Comparison of ENCODE assay signal across 1 cellular context in the genomic region with DNA sequence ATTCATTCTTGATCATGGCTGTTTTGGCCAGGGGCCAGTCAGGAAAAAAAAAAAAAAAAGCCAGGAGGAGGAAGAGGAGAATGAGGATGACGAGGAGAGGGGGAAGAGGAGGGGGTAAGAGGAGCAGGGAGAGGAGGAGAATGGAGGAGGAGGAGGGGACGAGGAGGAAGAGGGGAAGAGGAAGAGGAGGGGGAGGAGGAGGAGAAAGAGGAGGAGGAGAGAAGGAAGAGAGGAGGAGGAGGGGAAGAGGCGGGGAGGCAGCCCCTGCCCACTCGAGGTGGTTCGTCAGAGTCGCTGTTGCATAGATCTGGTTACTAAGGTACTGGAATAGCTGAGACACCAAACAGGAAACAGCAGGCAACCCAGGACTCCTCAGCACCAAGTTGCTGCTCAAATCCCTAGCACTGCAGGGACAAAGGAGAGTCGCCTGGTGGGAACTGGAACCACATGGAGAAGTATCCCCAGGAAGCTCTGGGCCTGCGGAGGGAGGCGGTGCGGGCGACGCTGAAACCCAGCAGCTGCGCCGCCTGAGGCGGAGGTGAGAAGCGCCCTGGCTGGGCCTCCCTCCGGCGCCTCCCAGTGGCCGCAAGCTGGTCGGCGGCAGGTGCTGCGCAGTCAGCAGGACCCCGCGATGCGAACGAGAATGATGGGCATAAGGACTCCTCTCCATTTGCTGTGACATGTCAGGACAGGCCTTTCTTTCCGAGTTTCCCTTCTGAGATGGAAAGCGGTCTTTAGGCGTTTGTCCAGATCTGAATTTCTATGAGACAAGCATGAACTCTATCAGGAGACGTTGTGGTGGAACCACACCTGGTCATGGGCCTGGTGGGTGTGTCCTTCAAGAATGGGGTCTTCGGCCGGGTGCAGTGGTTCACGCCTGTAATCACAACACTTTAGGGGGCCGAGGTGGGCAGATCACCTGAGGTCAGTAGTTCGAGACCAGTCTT.
TF ChIP-seq lines count a peak whose summit lies in the region.

No MANE protein-coding gene starts in this region.

TF ChIP-seq in K562, 482 proteins besides CTCF, POLR2A, EP300 and RAD21 (continued from another document and continues in another):
- TF ChIP-seq FOXK1 (CRISPR knock-in tag; IDR thresholded peaks at IDR 0.05; ENCODE audit: borderline replicate concordance) (no peak), GABPB1 (CRISPR knock-in tag; IDR thresholded peaks at IDR 0.05) (no peak), ZC3H4 (CRISPR knock-in tag; IDR thresholded peaks at IDR 0.05; ENCODE audit: borderline replicate concordance) (no peak), TGIF2 (CRISPR knock-in tag; IDR thresholded peaks at IDR 0.05) (0 out of 2 replicates have a peak, but pooled peaks have one; percentile 49), DIDO1 (tag; IDR thresholded peaks at IDR 0.05; ENCODE audit: low read depth) (0 out of 2 replicates have a peak, but pooled peaks have one; percentile 29), ZNF263 (CRISPR knock-in tag; IDR thresholded peaks at IDR 0.05; ENCODE audit: borderline replicate concordance) (peak; percentile 30; the same call in 1 of the 2 replicates), ZBED1 (IDR thresholded peaks at IDR 0.05) (0 out of 2 replicates have a peak, but pooled peaks have one; percentile 17), OTX1 (CRISPR knock-in tag; IDR thresholded peaks at IDR 0.05) (no peak), CEBPG (CRISPR knock-in tag; IDR thresholded peaks at IDR 0.05) (no peak), CEBPG (tag; conservative IDR thresholded peaks at IDR 0.05 in 1 of 2, IDR thresholded peaks at IDR 0.05 in 1 of 2) (no peak), ZNF232 (CRISPR knock-in tag; IDR thresholded peaks at IDR 0.05) (no peak), RBBP5 (IDR thresholded peaks at IDR 0.05; ENCODE audit: borderline replicate concordance, insufficient read depth, low read length, poor library complexity, severe bottlenecking) (peak; percentile 54), ZBTB7A (IDR thresholded peaks at IDR 0.05; ENCODE audit: borderline replicate concordance, control insufficient read depth, low read depth, low read length) (peak; percentile 53; the same call in 1 of the 2 replicates), CHD2 (IDR thresholded peaks at IDR 0.05; ENCODE audit: low read depth, low read length) (no peak), MAZ (CRISPR knock-in tag; conservative IDR thresholded peaks at IDR 0.05 in 1 of 2, IDR thresholded peaks at IDR 0.05 in 1 of 2) (peak; percentile 72 to 74), XRCC3 (IDR thresholded peaks at IDR 0.05) (no peak), FOXK2 (conservative IDR thresholded peaks at IDR 0.05 in 1 of 2, IDR thresholded peaks at IDR 0.05 in 1 of 2; ENCODE audit: low read depth in 2 of 2) (0 out of 4 replicates have a peak, but pooled peaks of 1 of the 2 experiments have one; percentile 25), XRCC5 (IDR thresholded peaks at IDR 0.05; ENCODE audit: low read depth, low read length) (peak; percentile 92), MEF2D (tag; conservative IDR thresholded peaks at IDR 0.05; ENCODE audit: low read depth) (no peak), KLF6 (CRISPR knock-in tag; IDR thresholded peaks at IDR 0.05; ENCODE audit: borderline replicate concordance) (no peak), HLTF (IDR thresholded peaks at IDR 0.05) (peak; percentile 41; the same call in 1 of the 2 replicates), ZNF197 (CRISPR knock-in tag; IDR thresholded peaks at IDR 0.05; ENCODE audit: low read depth) (no peak), SAFB2 (IDR thresholded peaks at IDR 0.05; ENCODE audit: borderline replicate concordance, low read depth, low read length, severe bottlenecking) (no peak), ZNF24 (IDR thresholded peaks at IDR 0.05) (peak; percentile 44; the same call in 1 of the 2 replicates), CEBPB (tag; IDR thresholded peaks at IDR 0.05) (no peak), ZSCAN32 (CRISPR knock-in tag; IDR thresholded peaks at IDR 0.05) (no peak), TRIM24 (IDR thresholded peaks at IDR 0.05) (0 out of 4 replicates have a peak, but pooled peaks of 1 of the 2 experiments have one; percentile 22), SMC3 (conservative IDR thresholded peaks at IDR 0.05; ENCODE audit: insufficient read depth, low read depth, low read length) (peak; percentile 98), MED1 (CRISPR knock-in tag; IDR thresholded peaks at IDR 0.05; ENCODE audit: borderline replicate concordance) (no peak), TBL1XR1 (IDR thresholded peaks at IDR 0.05; ENCODE audit: low read length in 2 of 2) (no peak), ZFX (CRISPR knock-in tag; IDR thresholded peaks at IDR 0.05) (peak; percentile 38)
- TF ChIP-seq, protein P1, sequence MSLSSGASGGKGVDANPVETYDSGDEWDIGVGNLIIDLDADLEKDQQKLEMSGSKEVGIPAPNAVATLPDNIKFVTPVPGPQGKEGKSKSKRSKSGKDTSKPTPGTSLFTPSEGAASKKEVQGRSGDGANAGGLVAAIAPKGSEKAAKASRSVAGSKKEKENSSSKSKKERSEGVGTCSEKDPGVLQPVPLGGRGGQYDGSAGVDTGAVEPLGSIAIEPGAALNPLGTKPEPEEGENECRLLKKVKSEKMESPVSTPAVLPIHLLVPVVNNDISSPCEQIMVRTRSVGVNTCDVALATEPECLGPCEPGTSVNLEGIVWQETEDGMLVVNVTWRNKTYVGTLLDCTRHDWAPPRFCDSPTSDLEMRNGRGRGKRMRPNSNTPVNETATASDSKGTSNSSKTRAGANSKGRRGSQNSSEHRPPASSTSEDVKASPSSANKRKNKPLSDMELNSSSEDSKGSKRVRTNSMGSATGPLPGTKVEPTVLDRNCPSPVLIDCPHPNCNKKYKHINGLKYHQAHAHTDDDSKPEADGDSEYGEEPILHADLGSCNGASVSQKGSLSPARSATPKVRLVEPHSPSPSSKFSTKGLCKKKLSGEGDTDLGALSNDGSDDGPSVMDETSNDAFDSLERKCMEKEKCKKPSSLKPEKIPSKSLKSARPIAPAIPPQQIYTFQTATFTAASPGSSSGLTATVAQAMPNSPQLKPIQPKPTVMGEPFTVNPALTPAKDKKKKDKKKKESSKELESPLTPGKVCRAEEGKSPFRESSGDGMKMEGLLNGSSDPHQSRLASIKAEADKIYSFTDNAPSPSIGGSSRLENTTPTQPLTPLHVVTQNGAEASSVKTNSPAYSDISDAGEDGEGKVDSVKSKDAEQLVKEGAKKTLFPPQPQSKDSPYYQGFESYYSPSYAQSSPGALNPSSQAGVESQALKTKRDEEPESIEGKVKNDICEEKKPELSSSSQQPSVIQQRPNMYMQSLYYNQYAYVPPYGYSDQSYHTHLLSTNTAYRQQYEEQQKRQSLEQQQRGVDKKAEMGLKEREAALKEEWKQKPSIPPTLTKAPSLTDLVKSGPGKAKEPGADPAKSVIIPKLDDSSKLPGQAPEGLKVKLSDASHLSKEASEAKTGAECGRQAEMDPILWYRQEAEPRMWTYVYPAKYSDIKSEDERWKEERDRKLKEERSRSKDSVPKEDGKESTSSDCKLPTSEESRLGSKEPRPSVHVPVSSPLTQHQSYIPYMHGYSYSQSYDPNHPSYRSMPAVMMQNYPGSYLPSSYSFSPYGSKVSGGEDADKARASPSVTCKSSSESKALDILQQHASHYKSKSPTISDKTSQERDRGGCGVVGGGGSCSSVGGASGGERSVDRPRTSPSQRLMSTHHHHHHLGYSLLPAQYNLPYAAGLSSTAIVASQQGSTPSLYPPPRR (CRISPR knock-in tag; IDR thresholded peaks at IDR 0.05; ENCODE audit: borderline replicate concordance): no peak
- TF ChIP-seq, protein P2, sequence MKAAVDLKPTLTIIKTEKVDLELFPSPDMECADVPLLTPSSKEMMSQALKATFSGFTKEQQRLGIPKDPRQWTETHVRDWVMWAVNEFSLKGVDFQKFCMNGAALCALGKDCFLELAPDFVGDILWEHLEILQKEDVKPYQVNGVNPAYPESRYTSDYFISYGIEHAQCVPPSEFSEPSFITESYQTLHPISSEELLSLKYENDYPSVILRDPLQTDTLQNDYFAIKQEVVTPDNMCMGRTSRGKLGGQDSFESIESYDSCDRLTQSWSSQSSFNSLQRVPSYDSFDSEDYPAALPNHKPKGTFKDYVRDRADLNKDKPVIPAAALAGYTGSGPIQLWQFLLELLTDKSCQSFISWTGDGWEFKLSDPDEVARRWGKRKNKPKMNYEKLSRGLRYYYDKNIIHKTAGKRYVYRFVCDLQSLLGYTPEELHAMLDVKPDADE (conservative IDR thresholded peaks at IDR 0.05; ENCODE audit: control insufficient read depth, low read depth, low read length): peak; percentile 58; the same call in 1 of the 2 replicates
- TF ChIP-seq, protein P3, sequence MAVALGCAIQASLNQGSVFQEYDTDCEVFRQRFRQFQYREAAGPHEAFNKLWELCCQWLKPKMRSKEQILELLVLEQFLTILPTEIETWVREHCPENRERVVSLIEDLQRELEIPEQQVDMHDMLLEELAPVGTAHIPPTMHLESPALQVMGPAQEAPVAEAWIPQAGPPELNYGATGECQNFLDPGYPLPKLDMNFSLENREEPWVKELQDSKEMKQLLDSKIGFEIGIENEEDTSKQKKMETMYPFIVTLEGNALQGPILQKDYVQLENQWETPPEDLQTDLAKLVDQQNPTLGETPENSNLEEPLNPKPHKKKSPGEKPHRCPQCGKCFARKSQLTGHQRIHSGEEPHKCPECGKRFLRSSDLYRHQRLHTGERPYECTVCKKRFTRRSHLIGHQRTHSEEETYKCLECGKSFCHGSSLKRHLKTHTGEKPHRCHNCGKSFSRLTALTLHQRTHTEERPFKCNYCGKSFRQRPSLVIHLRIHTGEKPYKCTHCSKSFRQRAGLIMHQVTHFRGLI (CRISPR knock-in tag; IDR thresholded peaks at IDR 0.05): no peak
- TF ChIP-seq, protein P4, sequence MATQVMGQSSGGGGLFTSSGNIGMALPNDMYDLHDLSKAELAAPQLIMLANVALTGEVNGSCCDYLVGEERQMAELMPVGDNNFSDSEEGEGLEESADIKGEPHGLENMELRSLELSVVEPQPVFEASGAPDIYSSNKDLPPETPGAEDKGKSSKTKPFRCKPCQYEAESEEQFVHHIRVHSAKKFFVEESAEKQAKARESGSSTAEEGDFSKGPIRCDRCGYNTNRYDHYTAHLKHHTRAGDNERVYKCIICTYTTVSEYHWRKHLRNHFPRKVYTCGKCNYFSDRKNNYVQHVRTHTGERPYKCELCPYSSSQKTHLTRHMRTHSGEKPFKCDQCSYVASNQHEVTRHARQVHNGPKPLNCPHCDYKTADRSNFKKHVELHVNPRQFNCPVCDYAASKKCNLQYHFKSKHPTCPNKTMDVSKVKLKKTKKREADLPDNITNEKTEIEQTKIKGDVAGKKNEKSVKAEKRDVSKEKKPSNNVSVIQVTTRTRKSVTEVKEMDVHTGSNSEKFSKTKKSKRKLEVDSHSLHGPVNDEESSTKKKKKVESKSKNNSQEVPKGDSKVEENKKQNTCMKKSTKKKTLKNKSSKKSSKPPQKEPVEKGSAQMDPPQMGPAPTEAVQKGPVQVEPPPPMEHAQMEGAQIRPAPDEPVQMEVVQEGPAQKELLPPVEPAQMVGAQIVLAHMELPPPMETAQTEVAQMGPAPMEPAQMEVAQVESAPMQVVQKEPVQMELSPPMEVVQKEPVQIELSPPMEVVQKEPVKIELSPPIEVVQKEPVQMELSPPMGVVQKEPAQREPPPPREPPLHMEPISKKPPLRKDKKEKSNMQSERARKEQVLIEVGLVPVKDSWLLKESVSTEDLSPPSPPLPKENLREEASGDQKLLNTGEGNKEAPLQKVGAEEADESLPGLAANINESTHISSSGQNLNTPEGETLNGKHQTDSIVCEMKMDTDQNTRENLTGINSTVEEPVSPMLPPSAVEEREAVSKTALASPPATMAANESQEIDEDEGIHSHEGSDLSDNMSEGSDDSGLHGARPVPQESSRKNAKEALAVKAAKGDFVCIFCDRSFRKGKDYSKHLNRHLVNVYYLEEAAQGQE (CRISPR knock-in tag; IDR thresholded peaks at IDR 0.05; ENCODE audit: low read depth): no peak
- TF ChIP-seq, protein P5, sequence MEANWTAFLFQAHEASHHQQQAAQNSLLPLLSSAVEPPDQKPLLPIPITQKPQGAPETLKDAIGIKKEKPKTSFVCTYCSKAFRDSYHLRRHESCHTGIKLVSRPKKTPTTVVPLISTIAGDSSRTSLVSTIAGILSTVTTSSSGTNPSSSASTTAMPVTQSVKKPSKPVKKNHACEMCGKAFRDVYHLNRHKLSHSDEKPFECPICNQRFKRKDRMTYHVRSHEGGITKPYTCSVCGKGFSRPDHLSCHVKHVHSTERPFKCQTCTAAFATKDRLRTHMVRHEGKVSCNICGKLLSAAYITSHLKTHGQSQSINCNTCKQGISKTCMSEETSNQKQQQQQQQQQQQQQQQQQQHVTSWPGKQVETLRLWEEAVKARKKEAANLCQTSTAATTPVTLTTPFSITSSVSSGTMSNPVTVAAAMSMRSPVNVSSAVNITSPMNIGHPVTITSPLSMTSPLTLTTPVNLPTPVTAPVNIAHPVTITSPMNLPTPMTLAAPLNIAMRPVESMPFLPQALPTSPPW (CRISPR knock-in tag; IDR thresholded peaks at IDR 0.05): peak; percentile 47
- TF ChIP-seq, protein P6, sequence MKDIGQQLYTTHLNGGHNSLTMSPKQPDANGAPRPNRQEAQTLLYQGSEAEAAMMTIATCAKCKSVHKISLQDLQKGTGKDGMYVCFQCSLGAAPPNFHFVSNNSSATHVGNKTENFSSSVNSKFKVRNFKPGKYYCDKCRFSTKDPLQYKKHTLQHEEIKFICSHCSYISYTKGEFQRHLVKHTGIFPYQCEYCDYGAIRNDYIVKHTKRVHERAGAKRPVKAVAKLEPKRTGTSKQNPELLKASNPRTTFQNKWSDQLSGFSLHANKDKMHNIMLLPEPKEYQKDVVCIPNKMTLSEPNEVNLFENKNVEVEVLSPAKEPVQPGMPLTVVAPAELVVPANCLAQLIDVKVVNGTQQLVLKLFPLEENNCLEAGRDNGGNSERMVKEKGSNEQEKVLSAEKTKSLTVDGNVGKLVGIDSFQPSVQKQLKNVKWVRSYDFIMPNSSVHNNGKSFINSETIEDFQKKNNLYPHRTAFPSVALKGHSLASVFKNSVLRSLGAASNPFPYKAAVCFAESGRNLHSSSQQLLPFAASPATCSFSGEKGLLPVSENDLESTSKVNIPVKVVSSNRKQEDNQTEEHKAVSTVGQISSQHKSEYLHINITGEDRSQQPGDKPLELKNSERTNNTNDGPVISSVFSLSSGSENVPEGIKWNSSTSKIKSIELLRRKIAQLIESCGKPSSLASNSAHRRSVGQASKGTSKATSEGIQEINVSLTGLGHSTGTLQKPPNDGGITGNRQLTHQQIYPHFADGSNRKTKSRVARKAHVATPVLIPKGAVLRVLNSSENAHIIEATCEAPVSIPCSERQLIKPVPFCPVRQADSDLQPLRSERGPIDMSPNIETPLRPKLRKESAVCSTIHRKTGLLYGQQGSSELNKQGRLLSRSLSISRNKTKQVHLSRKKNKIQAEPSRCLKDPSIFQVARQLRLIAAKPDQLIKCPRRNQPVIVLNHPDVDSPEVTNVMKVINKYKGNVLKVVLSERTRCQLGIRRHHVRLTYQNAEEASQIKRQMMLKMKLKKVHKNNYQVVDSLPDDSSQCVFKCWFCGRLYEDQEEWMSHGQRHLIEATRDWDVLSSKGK (CRISPR knock-in tag; IDR thresholded peaks at IDR 0.05): no peak
